ENCODE assay signal across 19 cellular contexts in the genomic region with DNA sequence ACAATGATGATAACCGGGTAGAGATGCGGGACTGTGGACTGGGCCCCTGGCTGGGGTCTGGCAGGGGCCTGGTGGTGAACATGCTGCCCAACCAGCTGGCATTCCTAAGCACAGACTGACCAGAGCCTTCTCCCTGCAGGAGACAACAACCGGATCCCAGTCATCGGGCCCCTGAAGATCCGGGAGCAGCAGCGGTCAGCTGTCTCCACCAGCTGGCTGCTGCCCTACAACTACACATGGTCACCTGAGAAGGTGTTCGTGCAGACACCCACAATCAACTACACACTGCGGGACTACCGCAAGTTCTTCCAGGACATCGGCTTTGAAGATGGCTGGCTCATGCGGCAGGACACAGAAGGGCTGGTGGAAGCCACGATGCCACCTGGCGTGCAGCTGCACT. TPM values are rescaled to one million over a fixed set of nuclear protein-coding genes. Genes with fewer than 3 reads are reported as not detected.
A peak's percentile ranks its signal among the peaks of the same experiment; 100 is the strongest.
DNase-seq lines count a peak whose midpoint lies in the region; FAIRE-seq and TF ChIP-seq lines count a peak whose summit lies in the region.
"Had no signal": no experiment of that assay in that cellular context is flagged by ENCODE, and none has a peak within 500 bp of the region (broad histone marks: within the 10 kb centered on the region; RNA-seq: fewer than 3 reads in every experiment).

No MANE protein-coding gene starts in this region.

- H3K27me3 ChIP-seq in bronchial epithelial cell (ENCODE audit: control insufficient read depth, insufficient read depth, low read length) (no peaks in the 10 kb centered on the region), sigmoid colon (no peaks in the 10 kb centered on the region)
- H3K27me3 ChIP-seq: body of pancreas, foreskin keratinocyte, vagina had no signal

- H3K4me3 ChIP-seq in bronchial epithelial cell (ENCODE audit: low read depth, low read length) (no peak overlapping the region), sigmoid colon (no peak overlapping the region), coronary artery (no peak overlapping the region)
- H3K4me3 ChIP-seq: body of pancreas, neural progenitor cell, vagina had no signal

- no peaks in the 10 kb centered on the region for H3K9me3 ChIP-seq in sigmoid colon
- H3K9me3 ChIP-seq: body of pancreas, vagina had no signal

- WGBS in sigmoid colon, 2 donors = 91 to 95% methylated on average over 13 of the region's 13 CpGs

- in situ Hi-C loops in G401 (cut with HindIII; ENCODE audit: low sequenced_read_pairs) (no loop called here), KBM-7 (cut with MboI; ENCODE audit: low pct_unique_long_range_greater_than_20kb, low sequenced_read_pairs) (no loop called here)

- FAIRE-seq in bronchial epithelial cell (lab: Jason Lieb, UNC) = peak; percentile 50

- no peak for TF ChIP-seq CTCF in bronchial epithelial cell (IDR thresholded peaks at IDR 0.05; ENCODE audit: insufficient read depth, low read length, severe bottlenecking)
- TF ChIP-seq CTCF in sigmoid colon (IDR thresholded peaks at IDR 0.05) = no peak
- TF ChIP-seq CTCF in coronary artery (IDR thresholded peaks at IDR 0.05) = no peak

- H3K36me3 ChIP-seq in bronchial epithelial cell (ENCODE audit: control insufficient read depth, insufficient read depth, low read length) (peaks cover 18% of the 10 kb centered on the region), sigmoid colon (peaks cover 19 to 49% (median 25%) of the 10 kb centered on the region in 4 donors)
- H3K36me3 ChIP-seq: neural progenitor cell had no signal

- no peak for TF ChIP-seq POLR2A in sigmoid colon (IDR thresholded peaks at IDR 0.05)

- peak; percentile 79 for DNase-seq in G401 (ENCODE audit: low spot score)
- DNase-seq in bronchial epithelial cell (ENCODE audit: low read depth) = no peak
- DNase-seq in sigmoid colon = no peak
- DNase-seq in KBM-7 = no peak
- no peak for DNase-seq in CD1c-positive myeloid dendritic cell (ENCODE audit: extremely low spot score)
- DNase-seq in coronary artery (ENCODE audit: low spot score) = no peak
- DNase-seq: activated CD4-positive, alpha-beta T cell treated with anti-CD3 and anti-CD28 coated beads, Interleukin-2, amount 50 U/mL, for 4 hours; activated T-cell treated with anti-CD3 and anti-CD28 coated beads for 4 hours; body of pancreas; dermis blood vessel endothelial cell; Kasumi-1; NCI-H1105; NCI-H510A; stimulated activated naive CD8-positive, alpha-beta T cell treated with anti-CD3 and anti-CD28 coated beads, Interleukin-15, Interleukin-2, amounts not matched to agents 100 U/mL and 50 U/mL, for 24 hours had no signal

- TF ChIP-seq EP300 in sigmoid colon (IDR thresholded peaks at IDR 0.05) = no peak

- H3K4me1 ChIP-seq in sigmoid colon = peaks cover 0 to 45% (median 27%) of the 10 kb centered on the region in 4 donors
- H3K4me1 ChIP-seq: foreskin keratinocyte, neural progenitor cell had no signal

- intact Hi-C loops in sigmoid colon (cut with DNase I) = no loop called here

- H3K27ac ChIP-seq in sigmoid colon (peak overlapping the region in 3 of 4 donors; percentile 87 to 91 (median 88)), coronary artery (no peak overlapping the region)
- H3K27ac ChIP-seq: body of pancreas, foreskin keratinocyte, neural progenitor cell, vagina, VCaP had no signal

RNA-seq across cellular contexts. Expression of a gene that starts 5.3 kb away (rescaled TPM):
- total RNA-seq in G401 (2014; rRNA removed; shearing (Covaris generic)) = 21.5 and 27.4 TPM in 2 replicates
- total RNA-seq in bronchial epithelial cell (9.1 and 19.7 TPM in 2 replicates), sigmoid colon (10 to 100 TPM; 26.8 to 40.7 (median 35.1) TPM)
- 10 to 100 TPM in 1 of 3 donors, 1 to 10 TPM in 2; 1.8 to 22.5 (median 2.5) TPM for polyA plus RNA-seq in sigmoid colon

RNA-seq across cellular contexts. Expression of a gene that starts 13.8 kb away (rescaled TPM):
- total RNA-seq in G401 (2014; rRNA removed; shearing (Covaris generic)) = 15.3 and 19.7 TPM in 2 replicates
- 8.2 and 9.2 TPM in 2 replicates for total RNA-seq in bronchial epithelial cell
- total RNA-seq in sigmoid colon = 10 to 100 TPM; 10.2 to 15.7 (median 12.5) TPM
- 10 to 100 TPM in 1 of 3 donors, 1 to 10 TPM in 2; 4.2 to 10.1 (median 8.1) TPM for polyA plus RNA-seq in sigmoid colon

RNA-seq across cellular contexts. Expression of a gene that starts 23.1 kb away (rescaled TPM):
- 0.10 TPM in 1 of 2 replicates, not detected in the other for total RNA-seq in G401 (2014; rRNA removed; shearing (Covaris generic))
- total RNA-seq in bronchial epithelial cell = 49.0 and 95.2 TPM in 2 replicates
- under 1 TPM in 3 of 4 donors, not detected in 1; under 0.01 to 0.16 (median 0.14) TPM for total RNA-seq in sigmoid colon
- polyA plus RNA-seq in sigmoid colon = 10 to 100 TPM; 24.0 to 50.0 (median 25.4) TPM
- total RNA-seq: T-helper 1 cell treated with Interleukin-12 subunit alpha and Interleukin-12 subunit beta and Interleukin-4 antibody, amounts not matched to agents 30 ng/mL and 1 ng/mL, for 36 hours had no signal

RNA-seq across cellular contexts. Expression of a gene that starts 51.7 kb away (rescaled TPM):
- total RNA-seq in G401 (2014; rRNA removed; shearing (Covaris generic)) = 16.7 and 23.7 TPM in 2 replicates
- total RNA-seq in bronchial epithelial cell (17.4 and 19.3 TPM in 2 replicates), sigmoid colon (10 to 100 TPM in 3 of 4 donors, 1 to 10 TPM in 1; 9.5 to 20.8 (median 11.8) TPM)
- polyA plus RNA-seq in sigmoid colon = 1 to 10 TPM; 4.8 to 10.0 (median 6.5) TPM

RNA-seq across cellular contexts. Expression of a gene that starts 51.8 kb away (rescaled TPM):
- total RNA-seq in G401 (2014; rRNA removed; shearing (Covaris generic)) = 75.9 and 85.9 TPM in 2 replicates
- total RNA-seq in bronchial epithelial cell = 23.9 and 36.9 TPM in 2 replicates
- total RNA-seq in sigmoid colon = 10 to 100 TPM; 34.6 to 51.0 (median 45.6) TPM
- 10 to 100 TPM; 12.0 to 40.7 (median 19.0) TPM for polyA plus RNA-seq in sigmoid colon

Comparison
In these comparisons a context has a peak if more than half of its experiments do, and no peak if none do; other contexts are left out.
1. H3K27ac ChIP-seq: peak in sigmoid colon (3 of 4); none in coronary artery (0 of 2).
2. RNA of a gene that starts 23.1 kb away (total RNA-seq): 49.0 to 95.2 TPM in bronchial epithelial cell; under 0.01 to 0.16 TPM in sigmoid colon and 0.10 TPM in G401; every median in the first group is over 10 times any median in the second.